8 cellular contexts compared by ENCODE assay signal in the genomic region with DNA sequence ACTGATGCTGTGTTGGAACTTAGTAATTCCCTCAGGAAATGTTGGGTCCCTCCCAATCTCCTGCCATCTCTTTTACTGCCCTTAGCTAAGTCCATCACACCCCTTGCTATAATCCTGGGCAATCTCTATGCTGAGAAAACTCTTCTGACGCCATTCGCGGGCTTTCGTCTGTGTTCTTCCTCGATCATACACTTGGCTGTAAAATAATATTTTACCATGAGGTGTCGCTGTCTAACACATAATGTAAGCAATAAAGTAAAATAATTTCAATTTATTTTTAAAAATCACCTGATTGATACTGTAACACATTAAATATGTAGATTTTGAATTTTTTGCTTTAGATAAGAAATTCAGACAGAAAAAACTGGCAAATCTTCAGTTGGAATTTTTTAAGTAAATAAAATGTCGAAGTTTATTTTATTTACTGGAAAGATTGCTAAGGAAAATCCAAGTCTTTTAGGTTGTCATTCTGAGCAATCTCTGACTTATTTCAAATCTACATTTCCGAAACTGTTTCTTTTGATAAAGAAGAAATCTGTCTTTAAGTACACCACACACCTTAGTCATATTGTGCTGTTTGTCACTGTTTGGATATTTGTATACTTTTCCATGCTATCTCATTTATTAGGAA.
A peak's percentile ranks its signal among the peaks of the same experiment; 100 is the strongest.
DNase-seq lines count a peak whose midpoint lies in the region; ATAC-seq and TF ChIP-seq lines count a peak whose summit lies in the region.

No MANE protein-coding gene starts in this region.

- no peaks in the 10 kb centered on the region for H3K36me3 Mint-ChIP-seq in osteocyte (ENCODE audit: unreplicated experiment)

- H3K4me1 Mint-ChIP-seq in osteocyte (ENCODE audit: unreplicated experiment) = peaks cover 2% of the 10 kb centered on the region

- H3K27me3 Mint-ChIP-seq in osteocyte (ENCODE audit: unreplicated experiment) = peaks cover 12% of the 10 kb centered on the region

- no peak overlapping the region for H3K27ac Mint-ChIP-seq in osteocyte (ENCODE audit: unreplicated experiment)

- H3K4me3 ChIP-seq in LNCaP clone FGC (ENCODE audit: low read depth, low read length) = no peak overlapping the region

- TF ChIP-seq CTCF in LNCaP clone FGC (IDR thresholded peaks at IDR 0.05; ENCODE audit: control insufficient read depth, extremely low read depth, insufficient read depth) = peak; percentile 59
- TF ChIP-seq CTCF in osteocyte (IDR thresholded peaks at IDR 0.05) = peak; percentile 65
- TF ChIP-seq CTCF in omental fat pad (IDR thresholded peaks at IDR 0.05) = no peak

- no peak overlapping the region for H3K4me3 Mint-ChIP-seq in osteocyte (ENCODE audit: unreplicated experiment)

- DNase-seq in Right ventricle myocardium superior (no peak), cardiac septum (ENCODE audit: low spot score) (no peak), LNCaP clone FGC (ENCODE audit: low read depth) (peak; percentile 30), SK-N-DZ (ENCODE audit: low spot score) (peak; percentile 32), fibroblast of peridontal ligament (ENCODE audit: extremely low read depth) (peak; percentile 76), osteocyte (ENCODE audit: extremely low spot score, unreplicated experiment) (no peak), omental fat pad (ENCODE audit: low spot score) (no peak), occipital lobe (lab: John Stamatoyannopoulos, UW) (no peak)

- intact Hi-C loops in Right ventricle myocardium superior (cut with DNase I) = loop anchor here (10.0 kb wide), 1 partner anchor 961 kb away; no protein-coding TSS in a partner anchor
- intact Hi-C loops in cardiac septum (cut with DNase I) = loop anchor here (10.0 kb wide), 2 partner anchors 971 to 1131 kb away; no protein-coding TSS in a partner anchor

- ATAC-seq in Right ventricle myocardium superior (ENCODE audit: poor library complexity) (peak; percentile 58), omental fat pad (ENCODE audit: low FRiP score) (no peak)

- H3K9me3 Mint-ChIP-seq in osteocyte (ENCODE audit: unreplicated experiment) = no peaks in the 10 kb centered on the region

Comparison
In these comparisons a context has a peak if more than half of its experiments do, and no peak if none do; other contexts are left out.
1. DNase-seq: peak in LNCaP clone FGC (single experiment), SK-N-DZ (single experiment) and fibroblast of peridontal ligament (single experiment); none in Right ventricle myocardium superior (single experiment), cardiac septum (single experiment), osteocyte (single experiment), omental fat pad (single experiment) and occipital lobe (single experiment).
2. CTCF ChIP-seq: peak in LNCaP clone FGC (single experiment) and osteocyte (single experiment); none in omental fat pad (0 of 3).